Comparison of ENCODE assay signal across 17 cellular contexts in the genomic region with DNA sequence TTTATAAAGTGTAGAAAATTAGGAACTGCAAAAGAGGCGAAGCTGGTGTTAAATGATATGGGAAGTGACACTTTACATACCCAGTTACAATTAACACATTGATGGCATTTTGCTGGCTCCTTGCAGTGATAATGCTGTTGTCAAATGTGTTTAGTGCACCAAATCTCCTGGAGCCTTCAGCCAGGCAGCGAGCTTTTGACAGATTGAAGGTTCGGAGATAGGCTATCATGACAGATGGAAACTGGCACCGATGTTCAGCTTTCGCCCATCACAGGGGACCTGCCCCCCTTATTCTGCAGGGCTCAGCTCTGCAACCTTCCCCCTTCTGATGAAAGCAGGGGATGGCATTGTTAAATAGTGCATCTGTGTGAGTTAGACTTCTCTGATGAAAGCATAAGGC.
"Had no signal": no experiment of that assay in that cellular context is flagged by ENCODE, and none has a peak within 500 bp of the region (broad histone marks: within the 10 kb centered on the region; RNA-seq: fewer than 3 reads in every experiment).

No MANE protein-coding gene starts in this region.

- H3K4me3 Mint-ChIP-seq: immature natural killer cell; T-helper 1 cell treated with Interleukin-12 subunit alpha and Interleukin-12 subunit beta and Interleukin-4 antibody, amounts not matched to agents 30 μg/mL and 1 μg/mL, for 36 hours had no signal

- DNase-seq: activated CD4-positive, CD25-positive, alpha-beta regulatory T cell treated with anti-CD3 and anti-CD28 coated beads, Interleukin-2, amount 50 U/mL, for 72 hours; activated gamma-delta T cell treated with Interleukin-2 at 50 U/mL for 16 hours; adrenal gland; effector CD4-positive, alpha-beta T cell; immature natural killer cell; kidney glomerular epithelial cell; left ventricle myocardium inferior; mammary epithelial cell; stimulated activated CD4-positive, alpha-beta T cell treated with anti-CD3 and anti-CD28 coated beads, Interleukin-12 subunit alpha, Interleukin-12 subunit beta, amount 100 ng/mL, for 4 hours; stimulated activated CD4-positive, alpha-beta T cell treated with anti-CD3 and anti-CD28 coated beads, Interleukin-1b, Interleukin-23, amount 100 ng/mL, for 48 hours; stimulated activated naive CD8-positive, alpha-beta T cell treated with anti-CD3 and anti-CD28 coated beads, Interleukin-15, Interleukin-2, amounts not matched to agents 100 U/mL and 50 U/mL, for 24 hours had no signal

- FAIRE-seq: urothelium cell line had no signal

- H3K4me1 Mint-ChIP-seq: immature natural killer cell had no signal

- ATAC-seq: activated naive CD4-positive, alpha-beta T cell treated with anti-CD3 and anti-CD28 coated beads, Interleukin-2, amount 50 U/mL, for 72 hours; esophagus mucosa; stimulated activated naive CD8-positive, alpha-beta T cell treated with anti-CD3 and anti-CD28 coated beads, Interleukin-15, Interleukin-2, amounts not matched to agents 100 U/mL and 50 U/mL, for 24 hours had no signal

- H3K36me3 ChIP-seq: adrenal gland, left ventricle myocardium inferior, neutrophil, tibial nerve had no signal

- H3K4me3 ChIP-seq: adrenal gland, left ventricle myocardium inferior, tibial nerve had no signal

- H3K9me3 Mint-ChIP-seq: activated naive CD4-positive, alpha-beta T cell treated with anti-CD3 and anti-CD28 coated beads, Interleukin-2, amount 50 U/mL, for 72 hours; immature natural killer cell; T-helper 1 cell treated with Interleukin-12 subunit alpha and Interleukin-12 subunit beta and Interleukin-4 antibody, amounts not matched to agents 30 μg/mL and 1 μg/mL, for 36 hours had no signal

- H3K9me3 ChIP-seq: adrenal gland, left ventricle myocardium inferior, neutrophil, tibial nerve had no signal

- H3K27ac ChIP-seq: adrenal gland, left ventricle myocardium inferior, neutrophil, tibial nerve had no signal

- H3K36me3 Mint-ChIP-seq: activated naive CD4-positive, alpha-beta T cell treated with anti-CD3 and anti-CD28 coated beads, Interleukin-2, amount 50 U/mL, for 72 hours; immature natural killer cell had no signal

- H3K4me1 ChIP-seq: adrenal gland, left ventricle myocardium inferior, tibial nerve had no signal

- H3K27ac Mint-ChIP-seq: activated naive CD4-positive, alpha-beta T cell treated with anti-CD3 and anti-CD28 coated beads, Interleukin-2, amount 50 U/mL, for 72 hours; immature natural killer cell; T-helper 1 cell treated with Interleukin-12 subunit alpha and Interleukin-12 subunit beta and Interleukin-4 antibody, amounts not matched to agents 30 μg/mL and 1 μg/mL, for 36 hours had no signal

- H3K27me3 ChIP-seq: adrenal gland, neutrophil, tibial nerve had no signal
